In genomic region chr16:641326-642188, GRCh38 we compare ENCODE assay signal across 8 cellular contexts. TPM values are rescaled to one million over a fixed set of nuclear protein-coding genes. Genes with fewer than 3 reads are reported as not detected.
A peak's percentile ranks its signal among the peaks of the same experiment; 100 is the strongest.
DNase-seq lines count a peak whose midpoint lies in the region; ATAC-seq and TF ChIP-seq lines count a peak whose summit lies in the region.

TSS of gene MCRIP2 (plus strand) at chr16:641828. CDS start at chr16:641992, 164 bp downstream.

- peak; percentile 48 for DNase-seq in COR-L47 (lab: John Stamatoyannopoulos, UW)
- DNase-seq in KG1 (lab: John Stamatoyannopoulos, UW) = peak; percentile 42
- peak; percentile 87 for DNase-seq in SK-N-DZ (ENCODE audit: low spot score)
- peak; percentile 90 for DNase-seq in glutamatergic neuron
- peak; percentile 100 for DNase-seq in osteoblast (ENCODE audit: insufficient read length, low spot score, missing footprints)
- DNase-seq in tibial artery = peak; percentile 76 to 91

- H3K4me1 Mint-ChIP-seq in activated naive CD8-positive, alpha-beta T cell (ENCODE audit: low read depth) = peaks cover 17% of the 10 kb centered on the region
- H3K4me1 Mint-ChIP-seq in glutamatergic neuron (ENCODE audit: low read depth, unreplicated experiment) = peaks cover 2% of the 10 kb centered on the region

- peak within 1 kb of the TSS; percentile 37 for H3K27ac ChIP-seq in osteoblast (ENCODE audit: low read depth, low read length)
- H3K27ac ChIP-seq in tibial artery = peak within 1 kb of the TSS; percentile 75 to 81

- H3K9me3 ChIP-seq in osteoblast (ENCODE audit: low read depth, low read length) (no peaks in the 10 kb centered on the region), tibial artery (no peaks in the 10 kb centered on the region)

- peak within 1 kb of the TSS; percentile 80 for H2AFZ ChIP-seq in osteoblast (ENCODE audit: low read length)

- H3K27me3 Mint-ChIP-seq in activated naive CD8-positive, alpha-beta T cell = no peaks in the 10 kb centered on the region
- peaks cover 3% of the 10 kb centered on the region for H3K27me3 Mint-ChIP-seq in glutamatergic neuron (ENCODE audit: unreplicated experiment)

- H3K36me3 Mint-ChIP-seq in activated naive CD8-positive, alpha-beta T cell = no peaks in the 10 kb centered on the region
- H3K36me3 Mint-ChIP-seq in glutamatergic neuron (ENCODE audit: unreplicated experiment) = no peaks in the 10 kb centered on the region

- H3K79me2 ChIP-seq in osteoblast (ENCODE audit: insufficient read depth, low read length) = peaks cover 15% of the 10 kb centered on the region

- H3K9me3 Mint-ChIP-seq in activated naive CD8-positive, alpha-beta T cell (ENCODE audit: low read depth) = no peaks in the 10 kb centered on the region
- H3K9me3 Mint-ChIP-seq in glutamatergic neuron (ENCODE audit: unreplicated experiment) = peaks cover 8% of the 10 kb centered on the region

- H3K27me3 ChIP-seq in osteoblast (ENCODE audit: insufficient read depth, low read length) (no peaks in the 10 kb centered on the region), tibial artery (no peaks in the 10 kb centered on the region)

- H3K4me3 ChIP-seq in osteoblast (ENCODE audit: insufficient read depth, low read length) (peak within 1 kb of the TSS; percentile 83), tibial artery (peak within 1 kb of the TSS; percentile 67 to 91)

- H3K27ac Mint-ChIP-seq in activated naive CD8-positive, alpha-beta T cell = peak within 1 kb of the TSS; percentile 16
- no peak within 1 kb of the TSS for H3K27ac Mint-ChIP-seq in glutamatergic neuron (ENCODE audit: unreplicated experiment)

- peak; percentile 45 for ATAC-seq in GM21390 (IDR thresholded peaks at IDR 0.05; ENCODE audit: unreplicated experiment)

- TF ChIP-seq CTCF in glutamatergic neuron (IDR thresholded peaks at IDR 0.05; ENCODE audit: partially characterized antibody, unreplicated experiment) = no peak
- TF ChIP-seq CTCF in osteoblast (IDR thresholded peaks at IDR 0.05; ENCODE audit: extremely low read depth, low read depth, low read length) = no peak
- no peak for TF ChIP-seq CTCF in tibial artery (IDR thresholded peaks at IDR 0.05)

- H3K4me2 ChIP-seq in osteoblast (ENCODE audit: insufficient read depth, low read length) = peak within 1 kb of the TSS; percentile 86

- peaks cover 3% of the 10 kb centered on the region for H4K20me1 ChIP-seq in osteoblast (ENCODE audit: insufficient read depth, low read length)

- H3K4me1 ChIP-seq in osteoblast (ENCODE audit: insufficient read depth, low read length) (peaks cover 9% of the 10 kb centered on the region), tibial artery (peaks cover 5 to 44% (median 23%) of the 10 kb centered on the region in 4 donors)

- no peaks in the 10 kb centered on the region for H3K36me3 ChIP-seq in osteoblast (ENCODE audit: insufficient read depth, low read length)
- H3K36me3 ChIP-seq in tibial artery = no peaks in the 10 kb centered on the region

- peak within 1 kb of the TSS; percentile 78 for H3K4me3 Mint-ChIP-seq in activated naive CD8-positive, alpha-beta T cell
- H3K4me3 Mint-ChIP-seq in glutamatergic neuron (ENCODE audit: unreplicated experiment) = peak within 1 kb of the TSS; percentile 79

- intact Hi-C loops in tibial artery (cut with DNase I; ENCODE audit: low total_unique reads) = no loop called here

RNA-seq across cellular contexts. Expression of gene MCRIP2, which starts in this region (rescaled TPM):
- polyA plus RNA-seq in SK-N-DZ (2014; cell fraction: cytosol; rRNA removed) = 54.8 and 62.9 TPM in 2 replicates
- polyA plus RNA-seq in SK-N-DZ (2014; cell fraction: nucleus; rRNA removed) = 97.2 and 119 TPM in 2 replicates
- total RNA-seq in glutamatergic neuron (ENCODE audit: unreplicated experiment) (16.6 TPM), osteoblast (20.0 and 20.3 TPM in 2 replicates)

Comparison
In these comparisons a context has a peak if more than half of its experiments do, and no peak if none do; other contexts are left out.
1. Peak in every context shown above with its lines: DNase-seq, ATAC-seq, H3K4me3 ChIP-seq and H3K27ac ChIP-seq.
2. DNase-seq: peak in every context shown above with its lines; median percentile 100 in osteoblast; 90 in glutamatergic neuron; 87 in SK-N-DZ; 84 in tibial artery; 48 in COR-L47; 42 in KG1.